ENCODE assay signal across 8 cellular contexts in the genomic region with DNA sequence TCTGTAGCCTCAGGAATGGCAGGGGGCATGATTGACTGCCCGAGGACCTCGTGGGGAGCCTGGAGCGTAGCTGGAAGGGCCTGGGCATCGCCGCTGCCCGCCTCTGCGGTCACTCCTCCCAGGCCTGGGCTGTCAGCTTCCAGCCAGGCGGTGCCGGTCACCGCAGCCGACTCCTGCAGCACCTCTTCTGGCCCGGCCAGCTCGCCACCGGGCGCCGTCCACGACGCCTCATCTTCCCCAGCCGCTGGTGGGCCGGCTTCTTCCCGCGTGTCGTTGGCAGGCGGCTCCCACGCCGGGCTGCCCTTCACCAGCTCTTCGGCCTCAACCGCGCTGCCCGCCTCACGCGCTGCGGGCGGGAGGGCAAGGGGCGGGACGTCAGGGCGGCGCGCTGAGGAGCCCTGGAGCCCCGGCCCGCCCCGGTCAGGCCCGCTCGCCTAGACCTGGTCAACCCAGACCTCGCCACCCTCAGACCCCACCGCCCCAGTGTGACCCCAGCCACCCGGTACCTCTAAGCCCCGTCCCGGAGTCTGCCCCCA. TPM values are rescaled to one million over a fixed set of nuclear protein-coding genes. Genes with fewer than 3 reads are reported as not detected.
DNase-seq lines count a peak whose midpoint lies in the region; ATAC-seq and TF ChIP-seq lines count a peak whose summit lies in the region.

No MANE protein-coding gene starts in this region.

- intact Hi-C loops in prostate gland (cut with DNase I), result no loop called here

- no peak overlapping the region for H3K9ac ChIP-seq in SU-DHL-6 (ENCODE audit: low read length)

- no peak for TF ChIP-seq POLR2A in gastroesophageal sphincter (IDR thresholded peaks at IDR 0.05)
- no peak for TF ChIP-seq POLR2A in prostate gland (IDR thresholded peaks at IDR 0.05)

- H3K36me3 ChIP-seq in SU-DHL-6 (ENCODE audit: low read length) (no peaks in the 10 kb centered on the region), gastroesophageal sphincter (no peaks in the 10 kb centered on the region), prostate gland (no peaks in the 10 kb centered on the region)

- no peaks in the 10 kb centered on the region for H4K20me1 ChIP-seq in SU-DHL-6 (ENCODE audit: low read depth, low read length)

- H3K9me3 ChIP-seq in SU-DHL-6 (ENCODE audit: insufficient read depth, low read length) (no peaks in the 10 kb centered on the region), gastroesophageal sphincter (no peaks in the 10 kb centered on the region), prostate gland (no peaks in the 10 kb centered on the region)

- no peak for TF ChIP-seq EP300 in gastroesophageal sphincter (IDR thresholded peaks at IDR 0.05)

- WGBS in gastroesophageal sphincter (ENCODE audit: low coverage in 1 of 2), 2 donors, result 0% methylated on average over 2 of the region's 49 CpGs; no CpG with 5 or more reads in 1 of the 2 donors
- WGBS in prostate gland, result 0% methylated on average over 5 of the region's 49 CpGs

- H3K4me1 ChIP-seq in gastroesophageal sphincter (peaks cover 0 to 22% (median 11%) of the 10 kb centered on the region in 3 donors), prostate gland (replicated peaks) (no peaks in the 10 kb centered on the region)

- no peaks in the 10 kb centered on the region for H3K79me2 ChIP-seq in SU-DHL-6 (ENCODE audit: insufficient read depth, low read length)

- H2AFZ ChIP-seq in SU-DHL-6 (ENCODE audit: low read depth, low read length, severe bottlenecking), result no peak overlapping the region

- peak overlapping the region; percentile 30; the same call in 1 of the 2 replicates for H3K4me3 ChIP-seq in GM08714 (ENCODE audit: low read length)
- H3K4me3 ChIP-seq in SU-DHL-6 (ENCODE audit: insufficient read depth, low read length, poor library complexity, severe bottlenecking), result peak overlapping the region; percentile 32
- H3K4me3 ChIP-seq in gastroesophageal sphincter, result peak overlapping the region; percentile 60 to 76
- H3K4me3 ChIP-seq in prostate gland, result peak overlapping the region; percentile 45 to 67

- no peaks in the 10 kb centered on the region for H3K9me2 ChIP-seq in SU-DHL-6 (replicated peaks; ENCODE audit: insufficient read depth, low read length)

- peaks cover 4% of the 10 kb centered on the region; the same call in 1 of the 2 replicates for H3F3A ChIP-seq in SU-DHL-6 (ENCODE audit: insufficient read depth)

- DNase-seq in prostate gland (ENCODE audit: low spot score) (no peak), NCI-H345 treated with DMSO at 0.1 percent for 48 hours (lab: John Stamatoyannopoulos, UW; ENCODE audit: unreplicated experiment) (no peak)
- DNase-seq in stimulated activated CD8-positive, alpha-beta memory T cell treated with anti-CD3 and anti-CD28 coated beads, Interleukin-4, amount 100 ng/mL, for 48 hours, result no peak
- DNase-seq in activated CD8-positive, alpha-beta memory T cell treated with anti-CD3 and anti-CD28 coated beads, Interleukin-2, amount 50 U/mL, for 4 hours, result no peak

- H3K27ac ChIP-seq in SU-DHL-6 (ENCODE audit: low read depth, low read length) (no peak overlapping the region), gastroesophageal sphincter (peak overlapping the region in 1 of 4 donors; percentile 63), prostate gland (no peak overlapping the region)

- TF ChIP-seq CTCF in SU-DHL-6 (IDR thresholded peaks at IDR 0.05; ENCODE audit: insufficient read depth, low read length, poor library complexity, severe bottlenecking) (no peak), gastroesophageal sphincter (IDR thresholded peaks at IDR 0.05) (no peak), prostate gland (IDR thresholded peaks at IDR 0.05) (no peak)

- ATAC-seq in gastroesophageal sphincter (peak; percentile 46), HG02623 (IDR thresholded peaks at IDR 0.05; ENCODE audit: unreplicated experiment) (no peak)

- peak overlapping the region; percentile 86 for H3K4me2 ChIP-seq in SU-DHL-6 (ENCODE audit: low read depth, low read length, poor library complexity, severe bottlenecking)

- H3K27me3 ChIP-seq in SU-DHL-6 (ENCODE audit: low read length) (no peaks in the 10 kb centered on the region), gastroesophageal sphincter (peaks cover 14% of the 10 kb centered on the region), prostate gland (replicated peaks; ENCODE audit: insufficient read depth) (no peaks in the 10 kb centered on the region)

RNA-seq across cellular contexts. Expression of a gene that starts 1.0 kb away (rescaled TPM):
- 1 to 10 TPM in 1 of 4 donors, under 1 TPM in 2, not detected in 1; 0.27 to 1.0 (median 0.30) TPM for total RNA-seq in gastroesophageal sphincter
- 1 to 10 TPM in 1 of 2 donors, under 1 TPM in 1; 0.14 to 1.2 TPM for total RNA-seq in prostate gland
